In the genomic region with DNA sequence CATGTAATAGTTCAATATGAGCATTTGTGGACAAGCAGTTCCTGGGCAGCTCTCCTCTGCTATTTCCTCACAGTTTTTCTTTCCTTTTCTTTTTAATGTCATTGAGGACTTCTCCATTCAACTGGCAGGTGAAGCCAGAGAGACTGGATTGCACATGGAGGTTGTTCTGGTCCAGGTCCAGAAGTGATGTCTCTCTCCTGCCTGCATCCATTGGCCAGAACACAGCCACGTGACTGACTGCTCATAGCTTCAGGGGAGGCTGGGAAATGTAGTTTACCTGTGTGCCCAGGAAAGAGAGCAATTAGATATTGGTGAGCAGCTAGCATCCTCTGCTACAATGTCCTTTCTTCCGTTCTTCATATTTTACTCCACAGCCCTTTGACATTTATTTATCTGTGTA, we compare ENCODE assay signal across 17 cellular contexts. TPM values are rescaled to one million over a fixed set of nuclear protein-coding genes. Genes with fewer than 3 reads are reported as not detected.
DNase-seq lines count a peak whose midpoint lies in the region; ATAC-seq, FAIRE-seq and TF ChIP-seq lines count a peak whose summit lies in the region.
"Had no signal": no experiment of that assay in that cellular context is flagged by ENCODE, and none has a peak within 500 bp of the region (broad histone marks: within the 10 kb centered on the region; RNA-seq: fewer than 3 reads in every experiment).

No MANE protein-coding gene starts in this region.

- TF ChIP-seq EP300 in H1 (IDR thresholded peaks at IDR 0.05; ENCODE audit: borderline replicate concordance in 1 of 2, low read depth in 2 of 2, low read length in 2 of 2), result no peak

- H3K79me1 ChIP-seq in H1 (ENCODE audit: low read depth, low read length), result no peaks in the 10 kb centered on the region

- H3K36me3 ChIP-seq in H1 (ENCODE audit: control insufficient read depth in 2 of 4, insufficient read depth in 4 of 4, low read length in 3 of 4) (no peaks in the 10 kb centered on the region; a peak in 1 of 8 replicates), upper lobe of right lung (no peaks in the 10 kb centered on the region)
- H3K36me3 ChIP-seq: SJSA1 had no signal

- no peaks in the 10 kb centered on the region for H4K20me1 ChIP-seq in H1 (replicated peaks in 1 of 2; ENCODE audit: control insufficient read depth in 1 of 2, insufficient read depth in 2 of 2, low read length in 2 of 2)

- H3K27ac ChIP-seq in H1 (ENCODE audit: low read depth, low read length) (no peak overlapping the region), substantia nigra (ENCODE audit: low read depth, low read length, poor library complexity, severe bottlenecking) (no peak overlapping the region), upper lobe of right lung (no peak overlapping the region)
- H3K27ac ChIP-seq: SJSA1 had no signal

- no TSS peak for BruUV-seq in Calu3 (replicated peaks; lab: Mats Ljungman, UMichigan)

- FAIRE-seq in H1 (lab: Jason Lieb, UNC), result peak; percentile 78
- FAIRE-seq: colon, GM19239, HTR-8/SVneo had no signal

- H3K27me3 Mint-ChIP-seq in Calu3 (ENCODE audit: unreplicated experiment), result no peaks in the 10 kb centered on the region
- H3K27me3 Mint-ChIP-seq: activated CD4-positive, alpha-beta T cell treated with anti-CD3 and anti-CD28 coated beads, Interleukin-2, amount 10 ng/mL, durations not matched to agents 7 days and 5 days had no signal

- no peak overlapping the region for H2AFZ ChIP-seq in H1 (ENCODE audit: low read length)

- WGBS in H1 (ENCODE audit: extremely low coverage in 1 of 2, insufficient coverage in 1 of 2, insufficient read length in 1 of 2, insufficient replicate concordance in 2 of 2, low coverage in 1 of 2, low lambda C conversion rate in 2 of 2, missing lambda C conversion rate in 1 of 2), 2 experiments, result 62% methylated on average over 2 of the region's 2 CpGs; no CpG with 5 or more reads in 1 of the 2 experiments

- H3K56ac ChIP-seq in H1 (replicated peaks; ENCODE audit: insufficient read length, low read depth, low read length), result no peak overlapping the region

- no peak overlapping the region for H4K91ac ChIP-seq in H1 (replicated peaks; ENCODE audit: insufficient read length, low read length)

- no peak overlapping the region for H3K18ac ChIP-seq in H1 (ENCODE audit: extremely low read depth, low read length)

- TF ChIP-seq CTCF in Calu3 (IDR thresholded peaks at IDR 0.05; ENCODE audit: unreplicated experiment) (no peak), H1 (IDR thresholded peaks at IDR 0.05; ENCODE audit: control extremely low read depth in 1 of 3, insufficient read depth in 1 of 3, low read depth in 1 of 3, low read length in 3 of 3) (no peak), upper lobe of right lung (IDR thresholded peaks at IDR 0.05) (no peak)

- no peak overlapping the region for H3K4ac ChIP-seq in H1 (replicated peaks; ENCODE audit: insufficient read length, low read depth, low read length)

- H2AK5ac ChIP-seq in H1 (ENCODE audit: low read depth, low read length), result no peak overlapping the region

- H3K36me3 Mint-ChIP-seq in Calu3 (ENCODE audit: insufficient read depth, unreplicated experiment), result no peaks in the 10 kb centered on the region
- H3K36me3 Mint-ChIP-seq: memory B cell had no signal

- H3K23me2 ChIP-seq in H1 (ENCODE audit: low read depth, low read length), result no peaks in the 10 kb centered on the region

- no peak overlapping the region for H3K14ac ChIP-seq in H1 (ENCODE audit: insufficient read length)

- H3K27me3 ChIP-seq in H1 (replicated peaks in 1 of 4; ENCODE audit: control insufficient read depth in 3 of 4, extremely low read depth in 1 of 4, insufficient read depth in 3 of 4, low read length in 3 of 4) (no peaks in the 10 kb centered on the region), upper lobe of right lung (no peaks in the 10 kb centered on the region)

- H3K4me1 ChIP-seq in H1 (replicated peaks in 1 of 4; ENCODE audit: control insufficient read depth in 3 of 4, insufficient read depth in 4 of 4, low read length in 3 of 4), result no peaks in the 10 kb centered on the region
- no peaks in the 10 kb centered on the region for H3K4me1 ChIP-seq in upper lobe of right lung
- H3K4me1 ChIP-seq: SJSA1 had no signal

- CTCF ChIA-PET in Calu3 (lab: Charles Lee) (no interaction called here), H1 (lab: Charles Lee; ENCODE audit: partially characterized antibody) (interaction anchor here (1.0 kb wide), 1 partner anchor 21 kb away, joined by 3 read pairs; no protein-coding TSS in a partner anchor)

- H3K9ac ChIP-seq in H1 (replicated peaks in 1 of 4; ENCODE audit: extremely low read depth in 1 of 4, low read depth in 3 of 4, low read length in 3 of 4), result no peak overlapping the region

- POLR2A ChIA-PET in H1 (lab: Charles Lee; ENCODE audit: partially characterized antibody), result no interaction called here

- TF ChIP-seq POLR2A in H1 (IDR thresholded peaks at IDR 0.05; ENCODE audit: control extremely low read depth in 1 of 2, low read depth in 2 of 2, low read length in 2 of 2), result no peak

- peaks cover 3% of the 10 kb centered on the region for H3K9me3 Mint-ChIP-seq in Calu3 (ENCODE audit: low read depth, unreplicated experiment)
- H3K9me3 Mint-ChIP-seq: memory B cell had no signal

- H3K4me1 Mint-ChIP-seq in Calu3 (ENCODE audit: low read depth, unreplicated experiment), result no peaks in the 10 kb centered on the region
- H3K4me1 Mint-ChIP-seq: activated CD4-positive, alpha-beta T cell treated with anti-CD3 and anti-CD28 coated beads, Interleukin-2, amount 10 ng/mL, durations not matched to agents 7 days and 5 days had no signal

- H3K23ac ChIP-seq in H1 (ENCODE audit: insufficient read length), result no peak overlapping the region

- H2BK20ac ChIP-seq in H1 (ENCODE audit: low read length), result no peak overlapping the region

- ATAC-seq in GM21529 (IDR thresholded peaks at IDR 0.05; ENCODE audit: unreplicated experiment), result peak; percentile 65
- ATAC-seq in HG02870 (IDR thresholded peaks at IDR 0.05; ENCODE audit: unreplicated experiment), result no peak
- no peak for ATAC-seq in upper lobe of right lung

- H2BK15ac ChIP-seq in H1 (ENCODE audit: low read length), result no peak overlapping the region

- no peak overlapping the region for H3K4me3 Mint-ChIP-seq in Calu3 (ENCODE audit: low read depth, unreplicated experiment)
- H3K4me3 Mint-ChIP-seq: activated CD4-positive, alpha-beta T cell treated with anti-CD3 and anti-CD28 coated beads, Interleukin-2, amount 10 ng/mL, durations not matched to agents 7 days and 5 days; memory B cell had no signal

- no peak overlapping the region for H3K27ac Mint-ChIP-seq in Calu3 (ENCODE audit: unreplicated experiment)
- H3K27ac Mint-ChIP-seq: activated CD4-positive, alpha-beta T cell treated with anti-CD3 and anti-CD28 coated beads, Interleukin-2, amount 10 ng/mL, durations not matched to agents 7 days and 5 days; memory B cell; progenitor cell of endocrine pancreas had no signal

- H3K4me2 ChIP-seq in H1 (ENCODE audit: insufficient read depth in 1 of 2, low read depth in 2 of 2, low read length in 2 of 2), result no peak overlapping the region

- no peak overlapping the region for H2BK12ac ChIP-seq in H1 (ENCODE audit: low read depth, low read length)

- H2BK5ac ChIP-seq in H1 (ENCODE audit: low read depth, low read length), result no peak overlapping the region

- H4K8ac ChIP-seq in H1 (ENCODE audit: extremely low read depth, insufficient read depth, low read length), result no peak overlapping the region

- intact Hi-C loops in Calu3 (cut with micrococcal nuclease; ENCODE audit: unreplicated experiment) (no loop called here), upper lobe of right lung (cut with DNase I) (no loop called here)

- no peak overlapping the region for H2BK120ac ChIP-seq in H1 (replicated peaks; ENCODE audit: low read depth, low read length)

- TF ChIP-seq RAD21 in H1 (IDR thresholded peaks at IDR 0.05 in 1 of 2, conservative IDR thresholded peaks at IDR 0.05 in 1 of 2; ENCODE audit: low read depth in 2 of 2, low read length in 2 of 2), result no peak

- no peaks in the 10 kb centered on the region for H3K79me2 ChIP-seq in H1 (ENCODE audit: control insufficient read depth in 1 of 2, insufficient read depth in 2 of 2, low read length in 2 of 2)

- DNase-seq in Calu3, result peak; percentile 17
- DNase-seq in NCI-H748 (lab: John Stamatoyannopoulos, UW; ENCODE audit: unreplicated experiment), result peak; percentile 83
- no peak for DNase-seq in H1 (ENCODE audit: low read depth in 1 of 2, low spot score in 2 of 2)
- DNase-seq in substantia nigra (lab: John Stamatoyannopoulos, UW), result no peak
- DNase-seq in upper lobe of right lung, result no peak
- DNase-seq in dedifferentiated amniotic fluid mesenchymal stem cell (ENCODE audit: extremely low spot score), result no peak
- DNase-seq: activated CD4-positive, alpha-beta T cell treated with anti-CD3 and anti-CD28 coated beads, Interleukin-2, amount 10 ng/mL, durations not matched to agents 7 days and 5 days; activated gamma-delta T cell treated with Interleukin-2 at 50 U/mL for 16 hours; stimulated activated CD4-positive, alpha-beta T cell treated with anti-CD3 and anti-CD28 coated beads, Interleukin-4, amount 100 ng/mL, for 4 hours had no signal

- no peak overlapping the region for H3K4me3 ChIP-seq in H1 (ENCODE audit: extremely low read depth in 1 of 4, insufficient read depth in 2 of 4, low read depth in 3 of 4, low read length in 4 of 4)
- no peak overlapping the region for H3K4me3 ChIP-seq in upper lobe of right lung
- H3K4me3 ChIP-seq: SJSA1 had no signal

- H3K9me3 ChIP-seq in H1 (ENCODE audit: insufficient read depth in 2 of 2, low read depth in 1 of 2, low read length in 1 of 2) (peaks cover 2% of the 10 kb centered on the region in 2 experiments; a peak in 2 of 4 replicates), upper lobe of right lung (no peaks in the 10 kb centered on the region)
- H3K9me3 ChIP-seq: SJSA1 had no signal

- no peak overlapping the region for H4K5ac ChIP-seq in H1 (ENCODE audit: insufficient read length, low read depth, low read length)

TF ChIP-seq in H1, 55 proteins besides CTCF, POLR2A, EP300 and RAD21 (continues in another document):
- no peak for TF ChIP-seq POU5F1 (IDR thresholded peaks at IDR 0.05; ENCODE audit: low read depth, low read length)

RNA-seq across cellular contexts. Expression of a gene that starts 20.2 kb away (rescaled TPM):
- 6.1 and 6.8 TPM in 2 replicates for total RNA-seq in Calu3 (2022)
- 20.8 and 21.3 TPM in 2 replicates for total RNA-seq in H1 (2021; fragmentation: NEBNext Ultra II Directional; extraction: Animal tissue kit (Norgen Biotek cat#: 25700))
- polyA plus RNA-seq in H1 (2011; rRNA removed), result 7.5 and 9.9 TPM in 2 replicates
- 10.2 TPM for polyA plus RNA-seq in H1 (2011; cell fraction: cytosol; rRNA removed)
- 11.8 TPM for polyA plus RNA-seq in H1 (2011; cell fraction: nucleus; rRNA removed)
- 20.2 to 27.4 TPM (median 24.6 TPM) in 4 replicates for polyA plus RNA-seq in H1 (2012, experiment 1 of 2)
- 5.6 TPM for polyA plus RNA-seq in H1 (2012, experiment 2 of 2)
- polyA plus RNA-seq in H1 (2013, experiment 1 of 2), result 15.5 TPM
- 18.0 TPM for polyA plus RNA-seq in H1 (2013, experiment 2 of 2)
- polyA minus RNA-seq in H1 (2011; rRNA and poly(A)+ RNA removed), result 19.8 and 24.6 TPM in 2 replicates
- polyA minus RNA-seq in H1 (2011; cell fraction: cytosol; rRNA and poly(A)+ RNA removed), result 11.3 TPM
- 32.2 TPM for polyA minus RNA-seq in H1 (2011; cell fraction: nucleus; rRNA and poly(A)+ RNA removed)
- 2.5 TPM for total RNA-seq in upper lobe of right lung
- total RNA-seq: SJSA1 had no signal

Comparison
In these comparisons a context has a peak if more than half of its experiments do, and no peak if none do; other contexts are left out.
1. DNase-seq: peak in Calu3 (single experiment) and NCI-H748 (single experiment); none in H1 (0 of 2), substantia nigra (0 of 49), upper lobe of right lung (single experiment) and dedifferentiated amniotic fluid mesenchymal stem cell (single experiment).